ENCODE assay signal across 1 cellular context in the genomic region with DNA sequence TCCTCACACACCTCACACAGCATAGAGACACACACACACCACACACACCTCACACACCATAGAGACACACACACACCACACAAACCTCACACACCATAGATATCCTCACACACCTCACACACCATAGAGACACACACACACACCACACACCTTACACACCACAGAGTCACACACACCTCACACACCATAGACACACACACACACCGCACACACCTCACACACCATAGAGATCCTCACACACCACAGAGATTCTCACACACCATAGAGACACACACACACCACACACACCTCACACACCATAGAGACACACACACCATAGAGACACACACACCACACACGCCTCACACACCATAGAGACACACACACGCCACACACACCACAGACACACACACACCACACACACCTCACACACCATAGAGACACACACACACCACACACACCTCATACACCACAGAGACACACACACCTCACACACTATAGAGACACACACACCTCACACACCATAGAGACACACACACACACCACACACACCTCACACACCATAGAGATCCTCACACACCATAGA.
TF ChIP-seq lines count a peak whose summit lies in the region.

No MANE protein-coding gene starts in this region.

TF ChIP-seq in GM12891, 5 proteins besides CTCF, POLR2A, EP300 and RAD21 (continued from another document):
- TF ChIP-seq POLR2AphosphoS5 (IDR thresholded peaks at IDR 0.05; ENCODE audit: low read depth, low read length) (no peak), POU2F2 (IDR thresholded peaks at IDR 0.05; ENCODE audit: low read depth, low read length) (no peak)
